In genomic region chr14:95536036-95536577, GRCh38 we compare ENCODE assay signal across 9 cellular contexts. TPM values are rescaled to one million over a fixed set of nuclear protein-coding genes. Genes with fewer than 3 reads are reported as not detected.
DNase-seq lines count a peak whose midpoint lies in the region; ATAC-seq and TF ChIP-seq lines count a peak whose summit lies in the region.
"Had no signal": no experiment of that assay in that cellular context is flagged by ENCODE, and none has a peak within 500 bp of the region (broad histone marks: within the 10 kb centered on the region; RNA-seq: fewer than 3 reads in every experiment).

No MANE protein-coding gene starts in this region.

- no peaks in the 10 kb centered on the region for H3K27me3 Mint-ChIP-seq in CD4-positive, alpha-beta T cell
- H3K27me3 Mint-ChIP-seq in neural crest cell (ENCODE audit: low read depth), result no peaks in the 10 kb centered on the region

- peak overlapping the region; percentile 96 for H3K4me3 Mint-ChIP-seq in CD4-positive, alpha-beta T cell
- H3K4me3 Mint-ChIP-seq in neural crest cell, result peak overlapping the region; percentile 94

- peak overlapping the region; percentile 76 for H3K4me2 ChIP-seq in MM.1S (ENCODE audit: low read depth, low read length)

- H3K36me3 Mint-ChIP-seq in CD4-positive, alpha-beta T cell (ENCODE audit: low read depth), result peaks cover 16% of the 10 kb centered on the region
- H3K36me3 Mint-ChIP-seq in neural crest cell (ENCODE audit: low read depth), result no peaks in the 10 kb centered on the region

- no peaks in the 10 kb centered on the region for H4K20me1 ChIP-seq in MM.1S (ENCODE audit: insufficient read depth, low read length)

- H3F3A ChIP-seq in MM.1S (ENCODE audit: insufficient read depth, low read length), result no peaks in the 10 kb centered on the region

- H3K27ac Mint-ChIP-seq in CD4-positive, alpha-beta T cell, result peak overlapping the region; percentile 57
- peak overlapping the region; percentile 14 for H3K27ac Mint-ChIP-seq in neural crest cell (ENCODE audit: unreplicated experiment)

- no peak overlapping the region for H2AFZ ChIP-seq in MM.1S (ENCODE audit: low read length)

- CTCF ChIA-PET in CD4-positive, alpha-beta T cell (lab: Charles Lee), result interaction anchor here (1.3 to 2.3 kb wide), 2 partner anchors 9 to 20 kb away, joined by 3 to 7 read pairs; partner anchors contain the start of gene SYNE3

- H3K9ac ChIP-seq in MM.1S (ENCODE audit: low read length) (peak overlapping the region; percentile 73; the same call in 1 of the 2 replicates), duodenal mucosa (ENCODE audit: low read depth in 1 of 2, low read length in 2 of 2) (peak overlapping the region; percentile 81)

- ATAC-seq in CD4-positive, alpha-beta T cell (ENCODE audit: poor library complexity), result no peak

- H3K4me1 Mint-ChIP-seq in CD4-positive, alpha-beta T cell (ENCODE audit: low read depth), result peaks cover 84% of the 10 kb centered on the region
- H3K4me1 Mint-ChIP-seq in neural crest cell, result peaks cover 58% of the 10 kb centered on the region

- no peaks in the 10 kb centered on the region for H3K9me2 ChIP-seq in MM.1S (replicated peaks; ENCODE audit: insufficient read depth, low read length)

- peak overlapping the region; percentile 78 for H3K4me3 ChIP-seq in MM.1S (ENCODE audit: low read length)
- peak overlapping the region; percentile 84 to 95 for H3K4me3 ChIP-seq in duodenal mucosa (ENCODE audit: low read depth in 1 of 2, low read length in 2 of 2)

- no peak overlapping the region for H3K27ac ChIP-seq in CD4-positive, alpha-beta T cell (ENCODE audit: low read depth, low read length)
- H3K27ac ChIP-seq in MM.1S (ENCODE audit: low read length), result no peak overlapping the region
- H3K27ac ChIP-seq in duodenal mucosa (ENCODE audit: low read depth, low read length), result no peak overlapping the region

- H3K4me1 ChIP-seq in MM.1S (ENCODE audit: low read length) (0 out of 2 replicates have a peak, but pooled peaks cover 3% of the 10 kb centered on the region), duodenal mucosa (ENCODE audit: control insufficient read depth in 1 of 2, insufficient read depth in 2 of 2, low read length in 2 of 2) (peaks cover 48 to 54% of the 10 kb centered on the region in 2 donors)

- intact Hi-C loops in CD4-positive, alpha-beta T cell (cut with DNase I, micrococcal nuclease), result loop anchor here in 1 of 2 experiments (10.0 kb wide), 1 partner anchor 221 kb away; the partner anchor contains the start of gene CLMN

- POLR2A ChIA-PET in CD4-positive, alpha-beta T cell (lab: Charles Lee), result interaction anchor here (0.6 to 4.5 kb wide), 5 partner anchors 12 to 773 kb away, joined by 4 to 45 read pairs (median 4); partner anchors contain the start of gene SYNE3

- no peak for TF ChIP-seq CTCF in CD4-positive, alpha-beta T cell (IDR thresholded peaks at IDR 0.05)
- TF ChIP-seq CTCF in MM.1S (IDR thresholded peaks at IDR 0.05; ENCODE audit: low read length) (no peak), neural crest cell (conservative IDR thresholded peaks at IDR 0.05) (no peak)

- no peaks in the 10 kb centered on the region for H3K9me3 ChIP-seq in CD4-positive, alpha-beta T cell (ENCODE audit: control insufficient read depth, low read length)
- H3K9me3 ChIP-seq in MM.1S (replicated peaks; ENCODE audit: insufficient read depth, low read length) (no peaks in the 10 kb centered on the region), duodenal mucosa (ENCODE audit: control insufficient read depth in 1 of 2, low read length in 2 of 2) (no peaks in the 10 kb centered on the region)
- H3K9me3 ChIP-seq: neutrophil had no signal

- no peaks in the 10 kb centered on the region for H3K9me3 Mint-ChIP-seq in CD4-positive, alpha-beta T cell
- H3K9me3 Mint-ChIP-seq in neural crest cell, result no peaks in the 10 kb centered on the region

- H3K36me3 ChIP-seq in MM.1S (replicated peaks; ENCODE audit: insufficient read depth, low read length) (no peaks in the 10 kb centered on the region), duodenal mucosa (ENCODE audit: control insufficient read depth in 1 of 2, insufficient read depth in 2 of 2, low read length in 2 of 2) (no peaks in the 10 kb centered on the region)
- H3K36me3 ChIP-seq: neutrophil had no signal

- H3K79me2 ChIP-seq in MM.1S (ENCODE audit: low read length), result peaks cover 88% of the 10 kb centered on the region

- no peak for DNase-seq in CD4-positive, alpha-beta T cell
- no peak for DNase-seq in MM.1S
- no peak for DNase-seq in neural crest cell (ENCODE audit: low read depth, low spot score)
- DNase-seq in UCSD-AML1 (lab: John Stamatoyannopoulos, UW; ENCODE audit: unreplicated experiment), result no peak
- DNase-seq in NOMO-1 treated with dmso at 0.1 percent for 144 hours (lab: John Stamatoyannopoulos, UW; ENCODE audit: unreplicated experiment), result no peak
- DNase-seq in effector CD8-positive, alpha-beta T cell (lab: John Stamatoyannopoulos, UW), result no peak
- no peak for DNase-seq in NCI-H1092 (lab: John Stamatoyannopoulos, UW)

- no peaks in the 10 kb centered on the region for H3K27me3 ChIP-seq in CD4-positive, alpha-beta T cell (ENCODE audit: control insufficient read depth, insufficient read depth, low read length)
- H3K27me3 ChIP-seq in MM.1S (replicated peaks; ENCODE audit: insufficient read depth, low read length) (no peaks in the 10 kb centered on the region), duodenal mucosa (ENCODE audit: control insufficient read depth in 1 of 2, insufficient read depth in 2 of 2, low read length in 2 of 2) (no peaks in the 10 kb centered on the region)
- H3K27me3 ChIP-seq: neutrophil had no signal

RNA-seq across cellular contexts. Expression of gene GLRX5, which starts 1.3 kb away (rescaled TPM):
- 10 to 100 TPM; 11.3 to 11.9 TPM for total RNA-seq in CD4-positive, alpha-beta T cell
- total RNA-seq in neural crest cell, result 62.8 and 69.3 TPM in 2 replicates

RNA-seq across cellular contexts. Expression of gene SYNE3, which starts 19.7 kb away (rescaled TPM):
- total RNA-seq in CD4-positive, alpha-beta T cell, result 10 to 100 TPM; 29.4 to 31.4 TPM
- total RNA-seq in neural crest cell, result 0.82 and 0.96 TPM in 2 replicates

Comparison
In these comparisons a context has a peak if more than half of its experiments do, and no peak if none do; other contexts are left out.
1. RNA of gene SYNE3, which starts 19.7 kb away (total RNA-seq): 29.4 to 31.4 TPM in CD4-positive, alpha-beta T cell; 0.82 to 0.96 TPM in neural crest cell; every median in the first group is over 10 times any median in the second.